ENCODE assay signal across 11 cellular contexts in genomic region chr22:27476729-27477128, GRCh38.
DNase-seq lines count a peak whose midpoint lies in the region; TF ChIP-seq lines count a peak whose summit lies in the region.
"Had no signal": no experiment of that assay in that cellular context is flagged by ENCODE, and none has a peak within 500 bp of the region (broad histone marks: within the 10 kb centered on the region; RNA-seq: fewer than 3 reads in every experiment).

No MANE protein-coding gene starts in this region.

- H3K36me3 Mint-ChIP-seq in mesothelial cell of epicardium, result no peaks in the 10 kb centered on the region
- no peaks in the 10 kb centered on the region for H3K36me3 Mint-ChIP-seq in activated CD4-positive, alpha-beta T cell treated with anti-CD3 and anti-CD28 coated beads, Interleukin-2, amount 10 ng/mL, durations not matched to agents 24 days and 14 days (ENCODE audit: low read depth)

- no peak overlapping the region for H3K4me3 Mint-ChIP-seq in mesothelial cell of epicardium
- H3K4me3 Mint-ChIP-seq in activated CD4-positive, alpha-beta T cell treated with anti-CD3 and anti-CD28 coated beads, Interleukin-2, amount 10 ng/mL, durations not matched to agents 24 days and 14 days, result no peak overlapping the region
- H3K4me3 Mint-ChIP-seq: B cell had no signal

- peaks cover 1% of the 10 kb centered on the region for H3K27me3 Mint-ChIP-seq in mesothelial cell of epicardium (ENCODE audit: low read depth)
- H3K27me3 Mint-ChIP-seq in activated CD4-positive, alpha-beta T cell treated with anti-CD3 and anti-CD28 coated beads, Interleukin-2, amount 10 ng/mL, durations not matched to agents 24 days and 14 days, result no peaks in the 10 kb centered on the region

- TF ChIP-seq CTCF in mesothelial cell of epicardium (IDR thresholded peaks at IDR 0.05; ENCODE audit: unreplicated experiment), result no peak

- intact Hi-C loops in activated CD4-positive, alpha-beta T cell treated with anti-CD3 and anti-CD28 coated beads, Interleukin-2, amount 10 ng/mL, durations not matched to agents 24 days and 14 days (cut with micrococcal nuclease), result no loop called here

- peak; percentile 85 for DNase-seq in AG20443 (ENCODE audit: low spot score)
- DNase-seq in NCI-H226, result peak; percentile 44
- peak; percentile 25 for DNase-seq in dermis blood vessel endothelial cell
- DNase-seq in mesothelial cell of epicardium (ENCODE audit: low spot score in 2 of 2, unreplicated experiment in 2 of 2), result no peak
- no peak for DNase-seq in SW 1271 (lab: John Stamatoyannopoulos, UW)
- DNase-seq in Kasumi-1 (lab: John Stamatoyannopoulos, UW), result no peak
- DNase-seq in stimulated activated CD4-positive, alpha-beta T cell treated with anti-CD3 and anti-CD28 coated beads, Interleukin-12 subunit alpha, Interleukin-12 subunit beta, amount 100 ng/mL, for 4 hours, result no peak
- no peak for DNase-seq in activated CD4-positive, alpha-beta T cell treated with anti-CD3 and anti-CD28 coated beads, Interleukin-2, amount 10 ng/mL, durations not matched to agents 24 days and 14 days
- DNase-seq: foreskin melanocyte, NCI-H1436 treated with DMSO at 0.1 percent for 48 hours had no signal

- H3K4me1 Mint-ChIP-seq in mesothelial cell of epicardium, result peaks cover 37% of the 10 kb centered on the region
- H3K4me1 Mint-ChIP-seq in activated CD4-positive, alpha-beta T cell treated with anti-CD3 and anti-CD28 coated beads, Interleukin-2, amount 10 ng/mL, durations not matched to agents 24 days and 14 days, result no peaks in the 10 kb centered on the region
- H3K4me1 Mint-ChIP-seq: B cell had no signal

- peak overlapping the region; percentile 99 for H3K27ac Mint-ChIP-seq in mesothelial cell of epicardium
- H3K27ac Mint-ChIP-seq in activated CD4-positive, alpha-beta T cell treated with anti-CD3 and anti-CD28 coated beads, Interleukin-2, amount 10 ng/mL, durations not matched to agents 24 days and 14 days, result no peak overlapping the region
- H3K27ac Mint-ChIP-seq: B cell had no signal

- H3K9me3 Mint-ChIP-seq in mesothelial cell of epicardium, result no peaks in the 10 kb centered on the region
- H3K9me3 Mint-ChIP-seq in activated CD4-positive, alpha-beta T cell treated with anti-CD3 and anti-CD28 coated beads, Interleukin-2, amount 10 ng/mL, durations not matched to agents 24 days and 14 days, result no peaks in the 10 kb centered on the region

Comparison
In these comparisons a context has a peak if more than half of its experiments do, and no peak if none do; other contexts are left out.
1. DNase-seq: peak in AG20443 (single experiment), NCI-H226 (single experiment) and dermis blood vessel endothelial cell (single experiment); none in mesothelial cell of epicardium (0 of 2), SW 1271 (0 of 2), Kasumi-1 (0 of 2), stimulated activated CD4-positive, alpha-beta T cell treated with anti-CD3 and anti-CD28 coated beads, Interleukin-12 subunit alpha, Interleukin-12 subunit beta, amount 100 ng/mL, for 4 hours (single experiment) and activated CD4-positive, alpha-beta T cell treated with anti-CD3 and anti-CD28 coated beads, Interleukin-2, amount 10 ng/mL, durations not matched to agents 24 days and 14 days (single experiment).